In genomic region chr9:128523199-128523925, GRCh38 we compare ENCODE assay signal across 10 cellular contexts. TPM values are rescaled to one million over a fixed set of nuclear protein-coding genes. Genes with fewer than 3 reads are reported as not detected.
DNase-seq lines count a peak whose midpoint lies in the region; TF ChIP-seq lines count a peak whose summit lies in the region.
"Had no signal": no experiment of that assay in that cellular context is flagged by ENCODE, and none has a peak within 500 bp of the region (broad histone marks: within the 10 kb centered on the region; RNA-seq: fewer than 3 reads in every experiment).

No MANE protein-coding gene starts in this region.

- H3K9ac ChIP-seq in SK-N-MC (ENCODE audit: insufficient read length): no peak overlapping the region

- peaks cover 11% of the 10 kb centered on the region for H3K4me1 ChIP-seq in left ventricle myocardium inferior

- H3K36me3 ChIP-seq in SK-N-MC (ENCODE audit: insufficient read depth, low read length) (peaks cover 23% of the 10 kb centered on the region), left ventricle myocardium inferior (peaks cover 77% of the 10 kb centered on the region)

- no peaks in the 10 kb centered on the region for H3K27me3 ChIP-seq in left ventricle myocardium inferior (ENCODE audit: low read depth)

- H3K9me3 ChIP-seq in SK-N-MC (ENCODE audit: low read depth, low read length): no peaks in the 10 kb centered on the region
- H3K9me3 ChIP-seq in left ventricle myocardium inferior (replicated peaks): no peaks in the 10 kb centered on the region

- intact Hi-C loops in left ventricle myocardium inferior (cut with micrococcal nuclease): no loop called here

- no peak for TF ChIP-seq CTCF in left ventricle myocardium inferior (IDR thresholded peaks at IDR 0.05; ENCODE audit: borderline replicate concordance)
- no peak for TF ChIP-seq CTCF in GM13977 (IDR thresholded peaks at IDR 0.05; ENCODE audit: extremely low read depth, insufficient read depth, missing control alignments)

- no peak for TF ChIP-seq POLR2A in erythroblast (IDR thresholded peaks at IDR 0.05; ENCODE audit: low read length)

- in situ Hi-C loops in GM13977 (cut with MboI; ENCODE audit: low pct_unique_long_range_greater_than_20kb, low sequenced_read_pairs, unreplicated experiment): no loop called here

- DNase-seq in DMS53 (lab: John Stamatoyannopoulos, UW): peak; percentile 16
- DNase-seq in DMS53 treated with DMSO at 0.1 percent for 48 hours (lab: John Stamatoyannopoulos, UW; ENCODE audit: unreplicated experiment): no peak
- no peak for DNase-seq in SK-N-MC (ENCODE audit: low read depth, low spot score)
- peak; percentile 35 for DNase-seq in left ventricle myocardium inferior
- peak in 34 of 49 donors; percentile 0 to 70 (median 24) for DNase-seq in substantia nigra (lab: John Stamatoyannopoulos, UW)
- no peak for DNase-seq in GM13977 (ENCODE audit: low spot score)
- no peak for DNase-seq in erythroblast (lab: John Stamatoyannopoulos, UW)
- no peak for DNase-seq in activated CD4-positive, alpha-beta T cell treated with anti-CD3 and anti-CD28 coated beads, Interleukin-2, amount 50 U/mL, for 1 hour
- DNase-seq: cerebellar nuclear complex had no signal

- H3K4me3 ChIP-seq in SK-N-MC (peak overlapping the region; percentile 8; the same call in 1 of the 2 replicates), left ventricle myocardium inferior (no peak overlapping the region)

- H3K27ac ChIP-seq in SK-N-MC: peak overlapping the region; percentile 55
- peak overlapping the region; percentile 33 for H3K27ac ChIP-seq in left ventricle myocardium inferior (replicated peaks)
- H3K27ac ChIP-seq in substantia nigra (ENCODE audit: low read depth, low read length, poor library complexity, severe bottlenecking): peak overlapping the region; percentile 31
- H3K27ac ChIP-seq: 22Rv1 had no signal

RNA-seq across cellular contexts. Expression of gene GLE1, which starts 18.8 kb away (rescaled TPM):
- 18.8 TPM for total RNA-seq in left ventricle myocardium inferior

RNA-seq across cellular contexts. Expression of gene SPTAN1, which starts 29.0 kb away (rescaled TPM):
- 269 TPM for total RNA-seq in left ventricle myocardium inferior

Comparison
In these comparisons a context has a peak if more than half of its experiments do, and no peak if none do; other contexts are left out.
1. DNase-seq: peak in DMS53 (single experiment), left ventricle myocardium inferior (single experiment) and substantia nigra (34 of 49); none in DMS53 treated with DMSO at 0.1 percent for 48 hours (single experiment), SK-N-MC (single experiment), GM13977 (single experiment), erythroblast (0 of 2) and activated CD4-positive, alpha-beta T cell treated with anti-CD3 and anti-CD28 coated beads, Interleukin-2, amount 50 U/mL, for 1 hour (single experiment).
2. Peak in every context shown above with its lines, with median percentiles within 50 percentile points of each other: H3K27ac ChIP-seq.